In the genomic region with DNA sequence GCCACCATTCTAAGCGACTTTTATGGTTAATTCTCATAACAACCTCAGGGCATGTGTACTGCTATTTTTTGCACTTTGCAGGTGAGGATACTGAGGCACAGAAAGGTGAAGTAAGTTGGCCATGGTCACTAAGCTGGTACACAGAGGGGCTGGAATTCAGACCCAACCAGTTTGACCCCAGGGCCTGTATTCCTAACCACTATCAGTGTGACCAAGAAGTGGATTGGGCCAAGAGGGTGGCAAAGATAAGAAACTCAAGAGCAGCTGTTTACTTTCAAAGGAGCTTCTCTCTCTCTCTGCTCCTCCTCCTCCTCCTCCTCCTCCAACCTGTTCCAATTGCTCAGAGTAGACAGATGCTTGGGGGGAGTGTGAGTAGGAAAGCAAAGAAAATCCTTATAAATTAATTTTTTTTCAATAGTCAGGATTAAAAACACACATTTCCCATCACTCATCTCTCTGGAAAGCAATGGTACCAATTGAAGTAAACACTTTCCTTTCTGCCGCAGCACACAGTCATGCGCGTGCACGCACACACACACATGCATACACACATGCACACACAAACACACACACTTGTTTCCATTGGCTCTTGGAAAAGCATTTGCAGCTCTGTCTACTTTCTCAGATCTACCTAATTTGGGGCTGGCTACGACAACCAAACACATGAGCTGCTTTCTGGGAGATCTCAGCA, we compare ENCODE assay signal across 8 cellular contexts.
"Had no signal": no experiment of that assay in that cellular context is flagged by ENCODE, and none has a peak within 500 bp of the region (broad histone marks: within the 10 kb centered on the region; RNA-seq: fewer than 3 reads in every experiment).

No MANE protein-coding gene starts in this region.

- H3K27ac ChIP-seq: GM23248 had no signal

- H3K9ac ChIP-seq: GM23248 had no signal

- H3K27ac Mint-ChIP-seq: HFFc6 had no signal

- H2AFZ ChIP-seq: GM23248 had no signal

- DNase-seq: GM23248, H7, HFFc6, IMR-90 had no signal

- H3K4me3 ChIP-seq: GM23248, HAP-1, K562 had no signal

- H3K9me3 Mint-ChIP-seq: HFFc6 had no signal

- H3K9me3 ChIP-seq: HAP-1 had no signal

- ATAC-seq: HCT116, K562 had no signal

- FAIRE-seq: HTR-8/SVneo, K562 had no signal

- H3K36me3 ChIP-seq: HAP-1 had no signal
